ENCODE assay signal across 8 cellular contexts in the genomic region with DNA sequence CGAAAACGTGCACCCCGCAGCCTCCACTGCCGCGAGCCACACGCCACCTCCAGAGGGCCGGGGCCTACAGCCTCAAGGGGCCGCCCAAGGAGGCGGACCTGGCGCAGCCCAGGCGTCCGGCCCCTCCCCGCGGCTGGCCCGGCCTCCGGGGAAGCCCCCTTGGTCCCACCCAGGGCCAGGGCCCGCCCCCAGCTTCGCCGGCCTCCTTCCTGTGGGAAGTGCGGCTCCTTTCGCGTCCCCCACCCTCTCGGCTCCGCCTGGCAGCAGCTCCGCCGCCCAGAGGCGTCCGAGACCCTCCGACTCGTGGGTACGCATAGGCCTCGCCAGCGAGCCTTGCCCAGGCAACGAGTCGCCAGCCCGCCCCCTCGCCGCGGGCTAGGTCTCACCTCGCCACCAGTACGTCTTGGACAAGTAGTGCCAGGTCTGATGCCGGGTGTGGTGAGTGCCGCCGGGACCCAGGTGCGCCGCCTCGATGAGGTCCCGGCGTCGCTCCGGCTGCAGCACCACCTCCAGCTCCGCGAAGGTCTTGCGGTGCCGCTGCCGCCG. TPM values are rescaled to one million over a fixed set of nuclear protein-coding genes. Genes with fewer than 3 reads are reported as not detected.
A peak's percentile ranks its signal among the peaks of the same experiment; 100 is the strongest.
DNase-seq lines count a peak whose midpoint lies in the region; ATAC-seq lines count a peak whose summit lies in the region.

No MANE protein-coding gene starts in this region.

- no peaks in the 10 kb centered on the region for H3K9me3 ChIP-seq in ectodermal cell (ENCODE audit: control insufficient read depth, low read length)
- no peaks in the 10 kb centered on the region for H3K9me3 ChIP-seq in mesodermal cell (ENCODE audit: control insufficient read depth, low read length)

- H3K4me1 ChIP-seq in ectodermal cell (ENCODE audit: control insufficient read depth, insufficient read depth, low read length) (peaks cover 8% of the 10 kb centered on the region), mesodermal cell (ENCODE audit: control insufficient read depth, insufficient read depth, low read length, poor library complexity, severe bottlenecking) (no peaks in the 10 kb centered on the region)

- H3K4me1 Mint-ChIP-seq in activated CD4-positive, alpha-beta T cell treated with anti-CD3 and anti-CD28 coated beads, Interleukin-2, amount 10 ng/mL, durations not matched to agents 24 days and 14 days, result peaks cover 40% of the 10 kb centered on the region

- no peaks in the 10 kb centered on the region for H3K9me3 Mint-ChIP-seq in activated CD4-positive, alpha-beta T cell treated with anti-CD3 and anti-CD28 coated beads, Interleukin-2, amount 10 ng/mL, durations not matched to agents 24 days and 14 days

- H3K27ac Mint-ChIP-seq in activated CD4-positive, alpha-beta T cell treated with anti-CD3 and anti-CD28 coated beads, Interleukin-2, amount 10 ng/mL, durations not matched to agents 24 days and 14 days, result peak overlapping the region; percentile 97

- WGBS in ectodermal cell, 2 experiments, result 0% methylated on average over 57 of the region's 57 CpGs
- 0 to 1% methylated on average over 37 to 57 of the region's 57 CpGs for WGBS in mesodermal cell (ENCODE audit: insufficient coverage in 2 of 2), 2 experiments

- intact Hi-C loops in activated CD4-positive, alpha-beta T cell treated with anti-CD3 and anti-CD28 coated beads, Interleukin-2, amount 10 ng/mL, durations not matched to agents 24 days and 14 days (cut with micrococcal nuclease), result loop anchor here (1.0 to 5.0 kb wide), 9 partner anchors 48 to 1415 kb away; a partner anchor contains a TSS

- H3K27ac ChIP-seq in ectodermal cell (ENCODE audit: insufficient read depth, low read depth, low read length, poor library complexity, severe bottlenecking) (peak overlapping the region; percentile 81), mesodermal cell (ENCODE audit: low read depth, low read length, severe bottlenecking) (peak overlapping the region; percentile 95)

- peaks cover 50% of the 10 kb centered on the region for H3K36me3 Mint-ChIP-seq in activated CD4-positive, alpha-beta T cell treated with anti-CD3 and anti-CD28 coated beads, Interleukin-2, amount 10 ng/mL, durations not matched to agents 24 days and 14 days (ENCODE audit: low read depth)

- peak overlapping the region; percentile 89 for H3K4me3 Mint-ChIP-seq in activated CD4-positive, alpha-beta T cell treated with anti-CD3 and anti-CD28 coated beads, Interleukin-2, amount 10 ng/mL, durations not matched to agents 24 days and 14 days

- H3K4me3 ChIP-seq in ectodermal cell (ENCODE audit: insufficient read depth, low read depth, low read length), result peak overlapping the region; percentile 91
- peak overlapping the region; percentile 94 for H3K4me3 ChIP-seq in mesodermal cell (ENCODE audit: extremely low read depth, insufficient read depth, low read length, poor library complexity, severe bottlenecking)

- ATAC-seq in GM19324 (IDR thresholded peaks at IDR 0.05; ENCODE audit: low FRiP score, unreplicated experiment) (peak; percentile 94), HG03469 (IDR thresholded peaks at IDR 0.05; ENCODE audit: unreplicated experiment) (peak; percentile 70)

- H3K27me3 Mint-ChIP-seq in activated CD4-positive, alpha-beta T cell treated with anti-CD3 and anti-CD28 coated beads, Interleukin-2, amount 10 ng/mL, durations not matched to agents 24 days and 14 days, result no peaks in the 10 kb centered on the region

- H3K27me3 ChIP-seq in ectodermal cell (ENCODE audit: control insufficient read depth, insufficient read depth, low read length, poor library complexity, severe bottlenecking), result no peaks in the 10 kb centered on the region

- H3K36me3 ChIP-seq in ectodermal cell (ENCODE audit: control insufficient read depth, insufficient read depth, low read length), result peaks cover 15% of the 10 kb centered on the region
- H3K36me3 ChIP-seq in mesodermal cell (ENCODE audit: control insufficient read depth, insufficient read depth, low read length), result peaks cover 18% of the 10 kb centered on the region

- DNase-seq in AG08395 (ENCODE audit: low spot score) (peak; percentile 95), T1000 (lab: John Stamatoyannopoulos, UW) (no peak)
- DNase-seq in activated CD4-positive, alpha-beta T cell treated with anti-CD3 and anti-CD28 coated beads, Interleukin-2, amount 10 ng/mL, durations not matched to agents 24 days and 14 days, result peak; percentile 99
- DNase-seq in stimulated activated CD8-positive, alpha-beta memory T cell treated with anti-CD3 and anti-CD28 coated beads, Interleukin-2, amount 100 ng/mL, for 1 hour (ENCODE audit: low read depth in 2 of 2), result peak; percentile 82 to 91

RNA-seq across cellular contexts. Expression of a gene that starts 0.6 kb away (rescaled TPM):
- 29.0 and 30.2 TPM in 2 replicates for total RNA-seq in activated CD4-positive, alpha-beta T cell treated with anti-CD3 and anti-CD28 coated beads, Interleukin-2, amount 10 ng/mL, durations not matched to agents 24 days and 14 days
- 12.2 TPM for polyA plus RNA-seq in ectodermal cell (2013, experiment 1 of 4)
- polyA plus RNA-seq in ectodermal cell (2013, experiment 2 of 4), result 11.8 TPM
- polyA plus RNA-seq in ectodermal cell (2013, experiment 3 of 4), result 10.2 TPM
- 12.2 TPM for polyA plus RNA-seq in ectodermal cell (2013, experiment 4 of 4)
- polyA plus RNA-seq in mesodermal cell (2013, experiment 1 of 2), result 13.3 TPM
- 14.7 TPM for polyA plus RNA-seq in mesodermal cell (2013, experiment 2 of 2)

RNA-seq across cellular contexts. Expression of a gene that starts 10.2 kb away (rescaled TPM):
- total RNA-seq in activated CD4-positive, alpha-beta T cell treated with anti-CD3 and anti-CD28 coated beads, Interleukin-2, amount 10 ng/mL, durations not matched to agents 24 days and 14 days, result 1,569 and 1,570 TPM in 2 replicates
- polyA plus RNA-seq in ectodermal cell (2013, experiment 1 of 4), result 1,962 TPM
- 1,828 TPM for polyA plus RNA-seq in ectodermal cell (2013, experiment 2 of 4)
- polyA plus RNA-seq in ectodermal cell (2013, experiment 3 of 4), result 2,592 TPM
- 2,881 TPM for polyA plus RNA-seq in ectodermal cell (2013, experiment 4 of 4)
- 2,474 TPM for polyA plus RNA-seq in mesodermal cell (2013, experiment 1 of 2)
- polyA plus RNA-seq in mesodermal cell (2013, experiment 2 of 2), result 2,490 TPM

RNA-seq across cellular contexts. Expression of a gene that starts 48.1 kb away (rescaled TPM):
- 20.3 and 22.8 TPM in 2 replicates for total RNA-seq in activated CD4-positive, alpha-beta T cell treated with anti-CD3 and anti-CD28 coated beads, Interleukin-2, amount 10 ng/mL, durations not matched to agents 24 days and 14 days
- polyA plus RNA-seq in ectodermal cell (2013, experiment 1 of 4), result 20.4 TPM
- 16.3 TPM for polyA plus RNA-seq in ectodermal cell (2013, experiment 2 of 4)
- polyA plus RNA-seq in ectodermal cell (2013, experiment 3 of 4), result 14.1 TPM
- polyA plus RNA-seq in ectodermal cell (2013, experiment 4 of 4), result 16.5 TPM
- polyA plus RNA-seq in mesodermal cell (2013, experiment 1 of 2), result 12.8 TPM
- polyA plus RNA-seq in mesodermal cell (2013, experiment 2 of 2), result 12.0 TPM
